Comparison of ENCODE assay signal across 12 cellular contexts in the genomic region with DNA sequence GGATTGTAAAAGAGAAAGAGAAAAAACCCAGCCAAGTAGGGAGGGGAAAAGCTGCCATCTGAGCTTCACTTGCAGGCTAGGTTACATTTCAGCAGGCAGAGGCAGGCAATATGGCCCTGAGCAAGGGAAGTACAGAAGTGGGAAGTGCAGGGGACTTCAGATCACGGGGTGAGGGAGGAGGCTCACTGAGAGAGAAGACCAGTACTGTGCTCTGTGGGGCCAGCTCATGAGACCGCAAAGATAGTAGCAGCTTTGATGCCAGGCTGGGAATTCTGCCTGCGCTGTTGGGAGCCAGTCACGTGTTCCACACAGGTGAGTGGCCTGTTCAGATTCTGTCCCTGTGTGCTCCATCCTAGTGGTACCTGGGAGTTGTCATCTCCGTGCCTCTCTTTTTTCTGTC.
DNase-seq lines count a peak whose midpoint lies in the region; ATAC-seq and TF ChIP-seq lines count a peak whose summit lies in the region.
"Had no signal": no experiment of that assay in that cellular context is flagged by ENCODE, and none has a peak within 500 bp of the region (broad histone marks: within the 10 kb centered on the region; RNA-seq: fewer than 3 reads in every experiment).

No MANE protein-coding gene starts in this region.

- peaks cover 4% of the 10 kb centered on the region for H3K27me3 Mint-ChIP-seq in neural progenitor cell (ENCODE audit: insufficient read depth, low read depth)

- H3K9ac ChIP-seq in DND-41 (ENCODE audit: low read depth, low read length) (peak overlapping the region; percentile 39), neural progenitor cell (no peak overlapping the region)

- ATAC-seq in DND-41 (ENCODE audit: insufficient read depth, low read depth), result peak; percentile 22
- peak; percentile 43 for ATAC-seq in esophagus mucosa
- no peak for ATAC-seq in GM18505 (IDR thresholded peaks at IDR 0.05; ENCODE audit: unreplicated experiment)
- ATAC-seq in HG03280 (IDR thresholded peaks at IDR 0.05; ENCODE audit: unreplicated experiment), result no peak
- ATAC-seq in GM21390 (IDR thresholded peaks at IDR 0.05; ENCODE audit: unreplicated experiment), result no peak
- ATAC-seq: SK-N-SH treated with all-trans-retinoic acid at 6 μM for 48 hours had no signal

- H2AFZ ChIP-seq in DND-41 (ENCODE audit: low read depth, low read length) (no peak overlapping the region), neural progenitor cell (replicated peaks) (no peak overlapping the region)

- no peak for TF ChIP-seq CTCF in DND-41 (IDR thresholded peaks at IDR 0.05; ENCODE audit: borderline replicate concordance, extremely low read depth, low read length, poor library complexity, severe bottlenecking)
- TF ChIP-seq CTCF in neural progenitor cell (IDR thresholded peaks at IDR 0.05), result no peak

- no peak for TF ChIP-seq POLR2A in GM18505 (IDR thresholded peaks at IDR 0.05; ENCODE audit: borderline replicate concordance, extremely low read depth, insufficient read depth, insufficient read length)

- peak overlapping the region; percentile 27 for H3K27ac Mint-ChIP-seq in neural progenitor cell

- H3K36me3 Mint-ChIP-seq in neural progenitor cell, result peaks cover 44% of the 10 kb centered on the region

- H3K4me2 ChIP-seq in DND-41 (ENCODE audit: insufficient read depth, low read length) (peak overlapping the region; percentile 53), neural progenitor cell (peak overlapping the region; percentile 62)

- H3K79me2 ChIP-seq in DND-41 (ENCODE audit: insufficient read depth, low read length) (peaks cover 100% of the 10 kb centered on the region), neural progenitor cell (ENCODE audit: low read depth) (peaks cover 98% of the 10 kb centered on the region)

- DNase-seq in DND-41 (peak; percentile 41), NOMO-1 treated with DMSO at 0.1 percent for 48 hours (lab: John Stamatoyannopoulos, UW; ENCODE audit: unreplicated experiment) (peak; percentile 72), neural progenitor cell (ENCODE audit: low spot score) (no peak), HK-2 (ENCODE audit: unreplicated experiment) (no peak)
- DNase-seq: COR-L47, kidney, NCI-H226 had no signal

- H3K4me3 ChIP-seq in DND-41 (ENCODE audit: low read depth in 1 of 2, low read length in 2 of 2) (peak overlapping the region in 1 of 2 experiments; percentile 40; a peak in 1 of 4 replicates), neural progenitor cell (no peak overlapping the region)

- H3K4me1 ChIP-seq in DND-41 (ENCODE audit: insufficient read depth, low read length) (peaks cover 100% of the 10 kb centered on the region), neural progenitor cell (peaks cover 44% of the 10 kb centered on the region)

- no peaks in the 10 kb centered on the region for H3K9me3 Mint-ChIP-seq in neural progenitor cell

- no peaks in the 10 kb centered on the region for H4K20me1 ChIP-seq in DND-41 (ENCODE audit: insufficient read depth, low read length)
- peaks cover 70% of the 10 kb centered on the region for H4K20me1 ChIP-seq in neural progenitor cell (ENCODE audit: low read depth)

- H3K4me1 Mint-ChIP-seq in neural progenitor cell, result peaks cover 84% of the 10 kb centered on the region

- H3K9me3 ChIP-seq in DND-41 (ENCODE audit: insufficient read depth, low read length, severe bottlenecking), result no peaks in the 10 kb centered on the region
- H3K9me3 ChIP-seq in neural progenitor cell (ENCODE audit: low read depth), result no peaks in the 10 kb centered on the region

- H3K36me3 ChIP-seq in DND-41 (ENCODE audit: insufficient read depth, low read length), result peaks cover 73% of the 10 kb centered on the region
- H3K36me3 ChIP-seq in neural progenitor cell, result no peaks in the 10 kb centered on the region

- H3K27me3 ChIP-seq in DND-41 (ENCODE audit: insufficient read depth, low read length, poor library complexity), result no peaks in the 10 kb centered on the region
- no peaks in the 10 kb centered on the region for H3K27me3 ChIP-seq in neural progenitor cell

- no peak overlapping the region for H3K4me3 Mint-ChIP-seq in neural progenitor cell

- peaks cover 19% of the 10 kb centered on the region for H3F3A ChIP-seq in neural progenitor cell (ENCODE audit: low read depth)

- H3K27ac ChIP-seq in DND-41 (ENCODE audit: low read length) (peak overlapping the region; percentile 91), neural progenitor cell (peak overlapping the region; percentile 83)

Comparison
In these comparisons a context has a peak if more than half of its experiments do, and no peak if none do; other contexts are left out.
1. ATAC-seq: peak in DND-41 (single experiment) and esophagus mucosa (single experiment); none in GM18505 (single experiment), HG03280 (single experiment) and GM21390 (single experiment).
2. DNase-seq: peak in DND-41 (single experiment) and NOMO-1 treated with DMSO at 0.1 percent for 48 hours (single experiment); none in neural progenitor cell (single experiment) and HK-2 (single experiment).